Comparison of ENCODE assay signal across 21 cellular contexts in the genomic region with DNA sequence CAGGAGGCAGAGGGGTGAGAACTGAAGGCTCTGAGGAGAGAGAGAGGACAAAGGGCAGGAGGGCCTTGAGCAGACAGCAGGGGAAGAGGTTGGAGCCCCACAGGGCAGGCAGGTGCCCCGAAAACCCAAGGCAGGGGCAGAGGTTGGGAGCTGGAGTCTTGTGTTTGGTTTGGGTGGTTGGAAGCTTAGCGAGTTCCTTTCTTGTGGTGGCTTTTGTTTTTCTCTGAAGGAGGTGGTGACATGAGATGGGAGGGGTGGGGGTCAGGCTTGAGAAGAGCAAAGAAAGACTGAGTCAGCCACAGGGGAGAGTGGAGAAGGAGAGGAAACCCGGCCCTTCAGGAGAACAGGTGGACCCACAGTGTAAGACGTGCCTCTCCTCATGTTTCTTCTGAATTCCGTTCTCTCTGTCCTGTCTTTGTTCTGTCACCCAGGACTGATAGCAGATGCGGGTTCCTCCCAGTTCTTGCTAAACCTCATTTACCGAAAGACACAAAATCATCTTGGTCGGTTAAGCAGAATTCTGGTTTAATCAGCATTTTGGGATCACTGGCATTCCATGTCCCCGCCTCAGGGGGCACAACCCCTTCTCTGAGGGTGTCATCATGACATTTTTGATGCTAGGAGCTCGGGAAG.
"Had no signal": no experiment of that assay in that cellular context is flagged by ENCODE, and none has a peak within 500 bp of the region (broad histone marks: within the 10 kb centered on the region; RNA-seq: fewer than 3 reads in every experiment).

No MANE protein-coding gene starts in this region.

- H3K27ac Mint-ChIP-seq: effector memory CD8-positive, alpha-beta T cell; natural killer cell treated with Interleukin-12 subunit alpha and Interleukin-12 subunit beta and Interleukin-15 and Interleukin-18, amount 100 ng/mL, for 72 hours; progenitor cell of endocrine pancreas; type B pancreatic cell had no signal

- H3K36me3 Mint-ChIP-seq: natural killer cell treated with Interleukin-12 subunit alpha and Interleukin-12 subunit beta and Interleukin-15 and Interleukin-18, amount 100 ng/mL, for 72 hours had no signal

- H3K27me3 Mint-ChIP-seq: progenitor cell of endocrine pancreas, type B pancreatic cell had no signal

- H3K4me3 Mint-ChIP-seq: effector memory CD8-positive, alpha-beta T cell; natural killer cell treated with Interleukin-12 subunit alpha and Interleukin-12 subunit beta and Interleukin-15 and Interleukin-18, amount 100 ng/mL, for 72 hours; type B pancreatic cell had no signal

- H3K27me3 ChIP-seq: esophagus squamous epithelium, hepatocyte, neutrophil, ovary, stomach had no signal

- H3K36me3 ChIP-seq: neutrophil, ovary had no signal

- H2AFZ ChIP-seq: hepatocyte had no signal

- H3K4me1 ChIP-seq: esophagus squamous epithelium, stomach had no signal

- ATAC-seq: effector memory CD8-positive, alpha-beta T cell; left cardiac atrium; left ventricle myocardium superior; right cardiac atrium had no signal

- H3K9me3 ChIP-seq: esophagus squamous epithelium, neutrophil, ovary, stomach had no signal

- H3K9me3 Mint-ChIP-seq: natural killer cell treated with Interleukin-12 subunit alpha and Interleukin-12 subunit beta and Interleukin-15 and Interleukin-18, amount 100 ng/mL, for 72 hours; type B pancreatic cell had no signal

- H3K79me2 ChIP-seq: hepatocyte had no signal

- H3K4me2 ChIP-seq: hepatocyte had no signal

- H3K4me3 ChIP-seq: esophagus squamous epithelium, hepatocyte, lung, ovary, stomach had no signal

- DNase-seq: effector memory CD8-positive, alpha-beta T cell; esophagus squamous epithelium; foreskin fibroblast; kidney; left cardiac atrium; left ventricle myocardium superior; mesenchymal stem cell; midbrain; ovary; small intestine; stimulated activated CD4-positive, alpha-beta T cell treated with anti-CD3 and anti-CD28 coated beads, Interleukin-12 subunit alpha, Interleukin-12 subunit beta, amount 100 ng/mL, for 4 hours; stimulated activated naive CD4-positive, alpha-beta T cell; stomach; substantia nigra had no signal

- H3K27ac ChIP-seq: esophagus squamous epithelium, hepatocyte, neutrophil, ovary, stomach had no signal
